Comparison of ENCODE assay signal across 21 cellular contexts in the genomic region with DNA sequence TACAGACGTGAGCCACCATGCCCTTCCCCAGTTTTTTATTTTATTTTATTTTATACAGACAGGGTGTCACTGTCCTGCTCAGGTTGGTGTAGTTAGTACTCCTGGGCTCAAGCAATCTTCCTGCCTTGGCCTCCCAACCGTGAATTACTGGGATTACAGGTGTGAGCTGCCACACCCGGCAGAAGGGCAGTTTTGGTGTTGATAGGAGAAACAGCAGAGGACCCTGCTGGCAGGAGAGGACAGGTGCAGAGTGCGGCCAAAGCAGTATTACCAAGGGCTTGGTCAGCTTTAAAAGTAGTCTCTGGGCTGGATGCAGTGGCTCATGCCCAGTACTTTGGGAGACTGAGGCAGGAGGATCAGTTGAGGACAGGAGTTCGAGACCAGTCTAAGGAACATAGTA. TPM values are rescaled to one million over a fixed set of nuclear protein-coding genes. Genes with fewer than 3 reads are reported as not detected.
DNase-seq lines count a peak whose midpoint lies in the region; ATAC-seq and TF ChIP-seq lines count a peak whose summit lies in the region.
"Had no signal": no experiment of that assay in that cellular context is flagged by ENCODE, and none has a peak within 500 bp of the region (broad histone marks: within the 10 kb centered on the region; RNA-seq: fewer than 3 reads in every experiment).

No MANE protein-coding gene starts in this region.

- ATAC-seq in effector memory CD8-positive, alpha-beta T cell (replicated peaks): no peak
- ATAC-seq in HG02571 (IDR thresholded peaks at IDR 0.05; ENCODE audit: unreplicated experiment): no peak
- ATAC-seq: PC-3 had no signal

- peaks cover 20% of the 10 kb centered on the region for H3K36me3 Mint-ChIP-seq in activated T-cell treated with anti-CD3 and anti-CD28 coated beads, Interleukin-2, amount 50 U/mL, for 24 hours (ENCODE audit: low read depth)
- H3K36me3 Mint-ChIP-seq in effector memory CD8-positive, alpha-beta T cell (ENCODE audit: insufficient read depth): peaks cover 5% of the 10 kb centered on the region

- no peaks in the 10 kb centered on the region for H3K27me3 ChIP-seq in osteoblast (ENCODE audit: insufficient read depth, low read length)
- H3K27me3 ChIP-seq in vagina: no peaks in the 10 kb centered on the region
- H3K27me3 ChIP-seq: MG63 had no signal

- H3K27ac Mint-ChIP-seq in activated T-cell treated with anti-CD3 and anti-CD28 coated beads, Interleukin-2, amount 50 U/mL, for 24 hours: peak overlapping the region; percentile 30
- peak overlapping the region; percentile 31 to 66 for H3K27ac Mint-ChIP-seq in effector memory CD8-positive, alpha-beta T cell
- H3K27ac Mint-ChIP-seq: CD4-positive, alpha-beta T cell had no signal

- H3K4me3 ChIP-seq in osteoblast (ENCODE audit: insufficient read depth, low read length): no peak overlapping the region
- H3K4me3 ChIP-seq in vagina: no peak overlapping the region
- H3K4me3 ChIP-seq: MG63 had no signal

- peaks cover 66% of the 10 kb centered on the region for H4K20me1 ChIP-seq in osteoblast (ENCODE audit: insufficient read depth, low read length)

- peaks cover 97% of the 10 kb centered on the region for H3K79me2 ChIP-seq in osteoblast (ENCODE audit: insufficient read depth, low read length)

- H3K27me3 Mint-ChIP-seq in activated T-cell treated with anti-CD3 and anti-CD28 coated beads, Interleukin-2, amount 50 U/mL, for 24 hours: no peaks in the 10 kb centered on the region
- no peaks in the 10 kb centered on the region for H3K27me3 Mint-ChIP-seq in effector memory CD8-positive, alpha-beta T cell
- H3K27me3 Mint-ChIP-seq: CD4-positive, alpha-beta T cell had no signal

- no peaks in the 10 kb centered on the region for H3K9me3 ChIP-seq in osteoblast (ENCODE audit: low read depth, low read length)
- no peaks in the 10 kb centered on the region for H3K9me3 ChIP-seq in vagina
- H3K9me3 ChIP-seq: MG63 had no signal

- no peak for TF ChIP-seq POLR2A in vagina (IDR thresholded peaks at IDR 0.05)

- H3K4me3 Mint-ChIP-seq in activated T-cell treated with anti-CD3 and anti-CD28 coated beads, Interleukin-2, amount 50 U/mL, for 24 hours: no peak overlapping the region
- H3K4me3 Mint-ChIP-seq in effector memory CD8-positive, alpha-beta T cell: no peak overlapping the region
- H3K4me3 Mint-ChIP-seq: CD4-positive, alpha-beta T cell; H9; IgD-negative memory B cell had no signal

- peaks cover 62% of the 10 kb centered on the region for H3K4me1 Mint-ChIP-seq in activated T-cell treated with anti-CD3 and anti-CD28 coated beads, Interleukin-2, amount 50 U/mL, for 24 hours (ENCODE audit: low read depth)
- H3K4me1 Mint-ChIP-seq in effector memory CD8-positive, alpha-beta T cell (ENCODE audit: low read depth in 2 of 2): peaks cover 33 to 44% of the 10 kb centered on the region in 2 donors

- H3K36me3 ChIP-seq in osteoblast (ENCODE audit: insufficient read depth, low read length) (no peaks in the 10 kb centered on the region), vagina (no peaks in the 10 kb centered on the region)

- H3K9me3 Mint-ChIP-seq in activated T-cell treated with anti-CD3 and anti-CD28 coated beads, Interleukin-2, amount 50 U/mL, for 24 hours: no peaks in the 10 kb centered on the region
- H3K9me3 Mint-ChIP-seq in effector memory CD8-positive, alpha-beta T cell: no peaks in the 10 kb centered on the region
- H3K9me3 Mint-ChIP-seq: CD4-positive, alpha-beta T cell; H9; IgD-negative memory B cell had no signal

- no peak for DNase-seq in activated T-cell treated with anti-CD3 and anti-CD28 coated beads, Interleukin-2, amount 50 U/mL, for 24 hours
- no peak for DNase-seq in activated T-cell treated with anti-CD3 and anti-CD28 coated beads for 4 hours
- DNase-seq in effector memory CD8-positive, alpha-beta T cell: no peak
- DNase-seq in osteoblast (ENCODE audit: insufficient read length, low spot score, missing footprints): peak; percentile 37
- no peak for DNase-seq in vagina (ENCODE audit: extremely low spot score in 2 of 2)
- DNase-seq in NCI-H774 (lab: John Stamatoyannopoulos, UW): no peak
- DNase-seq in activated CD4-positive, CD25-positive, alpha-beta regulatory T cell treated with anti-CD3 and anti-CD28 coated beads, Interleukin-2, amount 50 U/mL, for 72 hours: no peak
- DNase-seq: CD4-positive, alpha-beta T cell; H9; Karpas-422; MG63; NCI-H1048; NCI-H1436; NCI-H2029; NCI-H345; NCI-H524 treated with DMSO at 0.1 percent for 48 hours; PC-3; RPMI8226; SIG-M5 had no signal

- no peak for TF ChIP-seq CTCF in osteoblast (IDR thresholded peaks at IDR 0.05; ENCODE audit: extremely low read depth, low read depth, low read length)
- TF ChIP-seq CTCF in vagina (IDR thresholded peaks at IDR 0.05): no peak

- H3K4me2 ChIP-seq in osteoblast (ENCODE audit: insufficient read depth, low read length): no peak overlapping the region

- H3K4me1 ChIP-seq in osteoblast (ENCODE audit: insufficient read depth, low read length): peaks cover 13% of the 10 kb centered on the region
- H3K4me1 ChIP-seq in vagina: peaks cover 68% of the 10 kb centered on the region

- no peak overlapping the region for H3K27ac ChIP-seq in osteoblast (ENCODE audit: low read depth, low read length)
- peak overlapping the region; percentile 82 for H3K27ac ChIP-seq in vagina

- H2AFZ ChIP-seq in osteoblast (ENCODE audit: low read length): no peak overlapping the region

- intact Hi-C loops in vagina (cut with DNase I): loop anchor here (10.0 kb wide), 1 partner anchor 48 kb away; no protein-coding TSS in a partner anchor

RNA-seq across cellular contexts. Expression of a gene that starts 22.9 kb away (rescaled TPM):
- total RNA-seq in osteoblast (26.8 and 29.3 TPM in 2 replicates), vagina (55.5 TPM)
